Comparison of ENCODE assay signal across 13 cellular contexts in genomic region chrX:68536884-68537283, GRCh38. TPM values are rescaled to one million over a fixed set of nuclear protein-coding genes. Genes with fewer than 3 reads are reported as not detected.
A peak's percentile ranks its signal among the peaks of the same experiment; 100 is the strongest.
DNase-seq lines count a peak whose midpoint lies in the region; ATAC-seq and TF ChIP-seq lines count a peak whose summit lies in the region.
"Had no signal": no experiment of that assay in that cellular context is flagged by ENCODE, and none has a peak within 500 bp of the region (broad histone marks: within the 10 kb centered on the region; RNA-seq: fewer than 3 reads in every experiment).

No MANE protein-coding gene starts in this region.

- no peak overlapping the region for H3K4me3 ChIP-seq in CD8-positive, alpha-beta T cell (ENCODE audit: low read depth, low read length)
- H3K4me3 ChIP-seq in GM23338 (no peak overlapping the region), left lung (no peak overlapping the region), neural progenitor cell (no peak overlapping the region), HAP-1 (no peak overlapping the region)
- H3K4me3 ChIP-seq: BLaER1 treated with 17β-estradiol and CSF1 and Interleukin-3, amounts not matched to agents 10 nM and 100 nM had no signal

- H3K4me1 Mint-ChIP-seq in CD8-positive, alpha-beta T cell (ENCODE audit: low read depth): no peaks in the 10 kb centered on the region
- H3K4me1 Mint-ChIP-seq in GM23338: no peaks in the 10 kb centered on the region
- H3K4me1 Mint-ChIP-seq in neural progenitor cell: no peaks in the 10 kb centered on the region
- H3K4me1 Mint-ChIP-seq: B cell; CD8-positive, alpha-beta memory T cell; H9 had no signal

- H3K27ac ChIP-seq in CD8-positive, alpha-beta T cell (ENCODE audit: low read depth, low read length): no peak overlapping the region
- H3K27ac ChIP-seq in GM23338 (ENCODE audit: low read depth): no peak overlapping the region
- H3K27ac ChIP-seq in left lung: no peak overlapping the region
- H3K27ac ChIP-seq in neural progenitor cell: peak overlapping the region; percentile 9
- H3K27ac ChIP-seq: BLaER1 treated with 17β-estradiol and CSF1 and Interleukin-3, amounts not matched to agents 10 nM and 100 nM had no signal

- H3K9me3 ChIP-seq in CD8-positive, alpha-beta T cell (ENCODE audit: low read length): no peaks in the 10 kb centered on the region
- no peaks in the 10 kb centered on the region for H3K9me3 ChIP-seq in left lung
- peaks cover 3% of the 10 kb centered on the region for H3K9me3 ChIP-seq in neural progenitor cell (ENCODE audit: low read depth)
- H3K9me3 ChIP-seq in HAP-1: no peaks in the 10 kb centered on the region
- H3K9me3 ChIP-seq: Caco-2 had no signal

- POLR2A ChIA-PET in CD8-positive, alpha-beta T cell (lab: Charles Lee): no interaction called here

- no peaks in the 10 kb centered on the region for H3K9me3 Mint-ChIP-seq in CD8-positive, alpha-beta T cell
- H3K9me3 Mint-ChIP-seq in GM23338 (peaks cover 5% of the 10 kb centered on the region), neural progenitor cell (no peaks in the 10 kb centered on the region)

- H3K36me3 Mint-ChIP-seq in CD8-positive, alpha-beta T cell: peaks cover 22% of the 10 kb centered on the region
- H3K36me3 Mint-ChIP-seq in GM23338 (ENCODE audit: low read depth) (peaks cover 15% of the 10 kb centered on the region; the same call in 2 of the 3 replicates), neural progenitor cell (no peaks in the 10 kb centered on the region)

- no peak overlapping the region for H3K9ac ChIP-seq in neural progenitor cell
- H3K9ac ChIP-seq: BLaER1 treated with 17β-estradiol and CSF1 and Interleukin-3, amounts not matched to agents 10 nM and 100 nM had no signal

- H3F3A ChIP-seq in GM23338 (replicated peaks; ENCODE audit: low read depth): no peaks in the 10 kb centered on the region
- H3F3A ChIP-seq in neural progenitor cell (ENCODE audit: low read depth): peaks cover 13% of the 10 kb centered on the region

- no peak for DNase-seq in CD8-positive, alpha-beta T cell
- DNase-seq in GM23338 (ENCODE audit: low spot score) (peak; percentile 2), left lung (no peak), neural progenitor cell (ENCODE audit: low spot score) (peak; percentile 17), pons (ENCODE audit: low spot score) (no peak), NCI-H187 treated with DMSO at 0.1 percent for 48 hours (lab: John Stamatoyannopoulos, UW) (no peak), HAP-1 (ENCODE audit: low spot score in 2 of 2) (no peak)
- DNase-seq: Caco-2; CD8-positive, alpha-beta memory T cell; GOT3; H9 had no signal

- no peaks in the 10 kb centered on the region for H3K27me3 Mint-ChIP-seq in CD8-positive, alpha-beta T cell (ENCODE audit: low read depth)
- H3K27me3 Mint-ChIP-seq in GM23338 (ENCODE audit: insufficient read depth, low read depth, poor library complexity): peaks cover 2% of the 10 kb centered on the region
- H3K27me3 Mint-ChIP-seq in neural progenitor cell (ENCODE audit: insufficient read depth, low read depth): no peaks in the 10 kb centered on the region
- H3K27me3 Mint-ChIP-seq: B cell had no signal

- H3K79me2 ChIP-seq in GM23338 (replicated peaks; ENCODE audit: insufficient read depth) (no peaks in the 10 kb centered on the region), neural progenitor cell (ENCODE audit: low read depth) (no peaks in the 10 kb centered on the region)

- H3K9me2 ChIP-seq in GM23338 (ENCODE audit: insufficient read depth): no peaks in the 10 kb centered on the region

- in situ Hi-C loops in HAP-1 (cut with MboI; ENCODE audit: low sequenced_read_pairs): no loop called here

- no peaks in the 10 kb centered on the region for H3K4me1 ChIP-seq in CD8-positive, alpha-beta T cell (ENCODE audit: insufficient read depth, low read length)
- H3K4me1 ChIP-seq in GM23338 (ENCODE audit: insufficient read depth) (no peaks in the 10 kb centered on the region), left lung (no peaks in the 10 kb centered on the region), neural progenitor cell (peaks cover 14% of the 10 kb centered on the region), HAP-1 (no peaks in the 10 kb centered on the region)
- H3K4me1 ChIP-seq: BLaER1 treated with 17β-estradiol and CSF1 and Interleukin-3, amounts not matched to agents 10 nM and 100 nM; Caco-2 had no signal

- H3K4me3 Mint-ChIP-seq in CD8-positive, alpha-beta T cell: no peak overlapping the region
- no peak overlapping the region for H3K4me3 Mint-ChIP-seq in GM23338
- H3K4me3 Mint-ChIP-seq in neural progenitor cell: no peak overlapping the region
- H3K4me3 Mint-ChIP-seq: B cell; CD8-positive, alpha-beta memory T cell; H9 had no signal

- H4K20me1 ChIP-seq in GM23338 (replicated peaks; ENCODE audit: insufficient read depth) (no peaks in the 10 kb centered on the region), neural progenitor cell (ENCODE audit: low read depth) (no peaks in the 10 kb centered on the region)
- H4K20me1 ChIP-seq: BLaER1 treated with 17β-estradiol and CSF1 and Interleukin-3, amounts not matched to agents 10 nM and 100 nM had no signal

- peak overlapping the region; percentile 60 for H3K27ac Mint-ChIP-seq in CD8-positive, alpha-beta T cell
- no peak overlapping the region for H3K27ac Mint-ChIP-seq in GM23338
- H3K27ac Mint-ChIP-seq in neural progenitor cell: no peak overlapping the region
- H3K27ac Mint-ChIP-seq: B cell; CD8-positive, alpha-beta memory T cell had no signal

- ATAC-seq in CD8-positive, alpha-beta T cell: no peak
- ATAC-seq in GM23338: no peak
- ATAC-seq in left lung: peak; percentile 32

- no peaks in the 10 kb centered on the region for H3K27me3 ChIP-seq in CD8-positive, alpha-beta T cell (ENCODE audit: insufficient read depth, low read length)
- H3K27me3 ChIP-seq in GM23338 (ENCODE audit: insufficient read depth) (no peaks in the 10 kb centered on the region), left lung (no peaks in the 10 kb centered on the region), neural progenitor cell (no peaks in the 10 kb centered on the region), HAP-1 (ENCODE audit: low read depth) (no peaks in the 10 kb centered on the region)

- H3K4me2 ChIP-seq in GM23338 (no peak overlapping the region), neural progenitor cell (no peak overlapping the region)
- H3K4me2 ChIP-seq: BLaER1 treated with 17β-estradiol and CSF1 and Interleukin-3, amounts not matched to agents 10 nM and 100 nM had no signal

- intact Hi-C loops in CD8-positive, alpha-beta T cell (cut with DNase I, micrococcal nuclease): no loop called here
- intact Hi-C loops in left lung (cut with DNase I): no loop called here

- no peak for TF ChIP-seq CTCF in CD8-positive, alpha-beta T cell (IDR thresholded peaks at IDR 0.05)
- no peak for TF ChIP-seq CTCF in GM23338 (conservative IDR thresholded peaks at IDR 0.05; ENCODE audit: low read depth in 2 of 2)
- no peak for TF ChIP-seq CTCF in left lung (IDR thresholded peaks at IDR 0.05)
- no peak for TF ChIP-seq CTCF in neural progenitor cell (IDR thresholded peaks at IDR 0.05)

- no peak overlapping the region for H2AFZ ChIP-seq in GM23338
- no peak overlapping the region for H2AFZ ChIP-seq in neural progenitor cell (replicated peaks)

- CTCF ChIA-PET in CD8-positive, alpha-beta T cell (lab: Charles Lee): no interaction called here

- peaks cover 8% of the 10 kb centered on the region for H3K36me3 ChIP-seq in CD8-positive, alpha-beta T cell (ENCODE audit: insufficient read depth, low read length)
- H3K36me3 ChIP-seq in GM23338 (ENCODE audit: insufficient read depth): peaks cover 8% of the 10 kb centered on the region; the same call in 1 of the 2 replicates
- H3K36me3 ChIP-seq in left lung: peaks cover 0 to 26% of the 10 kb centered on the region in 2 donors
- H3K36me3 ChIP-seq in neural progenitor cell: no peaks in the 10 kb centered on the region
- H3K36me3 ChIP-seq in HAP-1 (replicated peaks): peaks cover 28% of the 10 kb centered on the region

TF ChIP-seq in GM23338, 12 proteins besides CTCF, POLR2A, EP300 and RAD21:
- no peak for TF ChIP-seq EZH2 (IDR thresholded peaks at IDR 0.05; ENCODE audit: low read depth, unreplicated experiment)
- TF ChIP-seq ETS1 (IDR thresholded peaks at IDR 0.05): no peak

RNA-seq across cellular contexts. Expression of gene YIPF6, which starts 38.0 kb away (rescaled TPM):
- 10 to 100 TPM in 1 of 2 experiments, 1 to 10 TPM in 1; 7.8 to 10.4 TPM for total RNA-seq in CD8-positive, alpha-beta T cell
- total RNA-seq in GM23338 (2014; rRNA removed; shearing (Covaris generic)): 34.6 and 37.1 TPM in 2 replicates
- polyA plus RNA-seq in GM23338 (2016; fragmentation: Nextera tagmentation; extraction: Ambion mirVana): 26.1 and 40.5 TPM in 2 replicates
- total RNA-seq in left lung: 10 to 100 TPM; 50.0 to 54.5 TPM
- total RNA-seq in neural progenitor cell (ENCODE audit: low replicate concordance): 29.9 and 42.3 TPM in 2 replicates

Comparison
In these comparisons a context has a peak if more than half of its experiments do, and no peak if none do; other contexts are left out.
1. DNase-seq: peak in GM23338 (single experiment) and neural progenitor cell (single experiment); none in CD8-positive, alpha-beta T cell (0 of 7), left lung (0 of 2), pons (single experiment), NCI-H187 treated with DMSO at 0.1 percent for 48 hours (single experiment) and HAP-1 (0 of 2).